8 cellular contexts compared by ENCODE assay signal in genomic region chr10:124532106-124532641, GRCh38.
DNase-seq lines count a peak whose midpoint lies in the region; ATAC-seq, FAIRE-seq and TF ChIP-seq lines count a peak whose summit lies in the region.

No MANE protein-coding gene starts in this region.

- in situ Hi-C loops in brain microvascular endothelial cell (cut with HindIII; ENCODE audit: low pct_ligation_motif_present, low sequenced_read_pairs), result no loop called here

- H3K27ac Mint-ChIP-seq in naive B cell, result peak overlapping the region in 5 of 6 donors; percentile 58 to 94 (median 80)

- no peaks in the 10 kb centered on the region for H3K27me3 Mint-ChIP-seq in naive B cell

- no peaks in the 10 kb centered on the region for H3K27me3 ChIP-seq in brain microvascular endothelial cell (replicated peaks)

- H3K4me3 Mint-ChIP-seq in naive B cell, result peak overlapping the region in 1 of 8 donors; percentile 32

- peak; percentile 67 for TF ChIP-seq CTCF in brain microvascular endothelial cell (IDR thresholded peaks at IDR 0.05; ENCODE audit: low read depth, low read length, missing control alignments)

- no peaks in the 10 kb centered on the region for H3K36me3 Mint-ChIP-seq in naive B cell

- H3K4me3 ChIP-seq in brain microvascular endothelial cell (ENCODE audit: low read depth, low read length), result no peak overlapping the region

- no peaks in the 10 kb centered on the region for H3K36me3 ChIP-seq in brain microvascular endothelial cell (replicated peaks)

- DNase-seq in HuH-7.5 (ENCODE audit: low spot score) (peak; percentile 48), brain microvascular endothelial cell (no peak), naive B cell (no peak), substantia nigra (lab: John Stamatoyannopoulos, UW) (no peak), amygdala (lab: John Stamatoyannopoulos, UW) (no peak), NCI-H2196 (lab: John Stamatoyannopoulos, UW; ENCODE audit: unreplicated experiment) (no peak)

- FAIRE-seq in G401.6 (lab: Jason Lieb, UNC), result peak; percentile 3

- no peaks in the 10 kb centered on the region for H3K9me3 Mint-ChIP-seq in naive B cell

- ATAC-seq in naive B cell (ENCODE audit: low read depth in 2 of 2) (no peak), GM21360 (IDR thresholded peaks at IDR 0.05; ENCODE audit: unreplicated experiment) (no peak)

- H3K4me1 Mint-ChIP-seq in naive B cell, result peaks cover 56 to 72% (median 71%) of the 10 kb centered on the region in 3 donors

- no peak overlapping the region for H3K27ac ChIP-seq in brain microvascular endothelial cell
- H3K27ac ChIP-seq in substantia nigra (ENCODE audit: low read depth, low read length, poor library complexity, severe bottlenecking), result no peak overlapping the region
